38 cellular contexts compared by ENCODE assay signal in the genomic region with DNA sequence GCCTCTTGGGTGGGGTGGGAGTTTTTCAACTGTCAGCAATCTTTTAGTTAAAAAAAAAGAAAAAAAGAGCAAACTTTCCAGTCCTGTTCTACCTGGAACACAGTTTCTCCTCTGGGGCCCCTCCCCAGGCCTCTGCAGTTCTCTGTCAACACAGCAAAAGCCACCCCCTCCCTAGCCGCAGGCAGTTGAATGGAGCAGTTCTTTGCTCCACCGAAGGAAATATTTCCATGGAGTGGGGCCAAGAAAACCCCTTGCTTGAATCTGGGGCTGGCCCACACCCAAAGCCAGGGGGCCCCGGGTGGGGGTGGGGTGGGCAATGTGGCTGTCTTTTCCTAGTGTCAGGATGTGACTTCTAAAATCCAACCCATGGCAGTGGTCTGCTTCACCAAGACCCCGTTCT. TPM values are rescaled to one million over a fixed set of nuclear protein-coding genes. Genes with fewer than 3 reads are reported as not detected.
"Had no signal": no experiment of that assay in that cellular context is flagged by ENCODE, and none has a peak within 500 bp of the region (broad histone marks: within the 10 kb centered on the region; RNA-seq: fewer than 3 reads in every experiment).

No MANE protein-coding gene starts in this region.

- ATAC-seq: activated naive CD4-positive, alpha-beta T cell treated with anti-CD3 and anti-CD28 coated beads, Interleukin-2, amount 50 U/mL, for 72 hours; activated T-cell treated with anti-CD3 and anti-CD28 coated beads, Interleukin-2, amount 50 U/mL, for 4 hours; PC-3 had no signal

- H3K27me3 ChIP-seq: adrenal gland, Peyer's patch had no signal

- H3K36me3 ChIP-seq: adrenal gland, Peyer's patch had no signal

- DNase-seq: activated B cell treated with CpG ODN at 0.5 μM for 24 hours; activated CD4-positive, alpha-beta memory T cell treated with anti-CD3 and anti-CD28 coated beads for 36 hours; activated CD4-positive, alpha-beta T cell treated with anti-CD3 and anti-CD28 coated beads for 4 hours; activated CD4-positive, alpha-beta T cell treated with anti-CD3 and anti-CD28 coated beads, Interleukin-2, amount 50 U/mL, for 1 hour; activated CD4-positive, CD25-positive, alpha-beta regulatory T cell treated with anti-CD3 and anti-CD28 coated beads, Interleukin-2, amount 50 U/mL, for 72 hours; activated CD8-positive, alpha-beta memory T cell treated with anti-CD3 and anti-CD28 coated beads, Interleukin-2, amount 50 U/mL, for 4 hours; activated gamma-delta T cell treated with Interleukin-2 at 50 U/mL for 16 hours; activated naive CD4-positive, alpha-beta T cell treated with anti-CD3 and anti-CD28 coated beads for 36 hours; activated T-cell treated with anti-CD3 and anti-CD28 coated beads for 4 hours; activated T-cell treated with anti-CD3 and anti-CD28 coated beads, Interleukin-2, amount 50 U/mL, for 4 hours; adrenal gland; anterior cingulate cortex; caudate nucleus; MM.1S; MV-4-11; NCI-H1092; NCI-H1436 treated with DMSO at 0.1 percent for 48 hours; NCI-H1694 treated with DMSO at 0.1 percent for 48 hours; NCI-H2029; NCI-H345; NCI-H524 treated with DMSO at 0.1 percent for 48 hours; NCI-H748 treated with DMSO at 0.1 percent for 48 hours; NK-92 treated with Interleukin-12 subunit alpha and Interleukin-12 subunit beta, amount 100 ng/mL, for 24 hours; PC-3; Peyer's patch; RPMI8226; SHP77; SW 1271; T-helper 1 cell; T-helper 2 cell; T-helper 9 cell had no signal

- H3K4me3 ChIP-seq: adrenal gland, Peyer's patch had no signal

- H3K27ac ChIP-seq: adrenal gland, KMS-11, Peyer's patch, VCaP had no signal

- H3K4me2 ChIP-seq: KMS-11 had no signal

- H3K9ac ChIP-seq: KMS-11 had no signal

- H3K27ac Mint-ChIP-seq: activated B cell treated with CpG ODN at 0.5 μM for 24 hours; activated CD4-positive, alpha-beta memory T cell treated with anti-CD3 and anti-CD28 coated beads for 36 hours; activated naive CD4-positive, alpha-beta T cell treated with anti-CD3 and anti-CD28 coated beads for 36 hours; activated naive CD4-positive, alpha-beta T cell treated with anti-CD3 and anti-CD28 coated beads, Interleukin-2, amount 50 U/mL, for 72 hours; activated T-helper 1 cell treated with anti-CD3 and anti-CD28 coated beads, Interleukin-12 subunit alpha, Interleukin-12 subunit beta, Interleukin-2, Interleukin-4 antibody, amounts not matched to agents 30 ng/mL and 10 ng/mL and 1 ng/mL, durations not matched to agents 14 hours and 24 hours and 36 hours had no signal

- H3K36me3 Mint-ChIP-seq: activated CD4-positive, alpha-beta memory T cell treated with anti-CD3 and anti-CD28 coated beads for 36 hours; activated naive CD4-positive, alpha-beta T cell treated with anti-CD3 and anti-CD28 coated beads, Interleukin-2, amount 50 U/mL, for 72 hours had no signal

- FAIRE-seq: bronchial epithelial cell had no signal

- H3K4me1 Mint-ChIP-seq: activated B cell treated with CpG ODN at 0.5 μM for 24 hours had no signal

- H3K9me3 Mint-ChIP-seq: activated CD4-positive, alpha-beta memory T cell treated with anti-CD3 and anti-CD28 coated beads for 36 hours; activated naive CD4-positive, alpha-beta T cell treated with anti-CD3 and anti-CD28 coated beads for 36 hours; activated T-cell treated with anti-CD3 and anti-CD28 coated beads, Interleukin-2, amount 50 U/mL, for 4 hours; activated T-helper 1 cell treated with anti-CD3 and anti-CD28 coated beads, Interleukin-12 subunit alpha, Interleukin-12 subunit beta, Interleukin-2, Interleukin-4 antibody, amounts not matched to agents 30 ng/mL and 10 ng/mL and 1 ng/mL, durations not matched to agents 14 hours and 24 hours and 36 hours had no signal

- H3K4me1 ChIP-seq: adrenal gland, Peyer's patch had no signal

- H3K9me3 ChIP-seq: adrenal gland, Peyer's patch had no signal

- H3K4me3 Mint-ChIP-seq: activated B cell treated with CpG ODN at 0.5 μM for 24 hours; activated CD4-positive, alpha-beta memory T cell treated with anti-CD3 and anti-CD28 coated beads for 36 hours; activated naive CD4-positive, alpha-beta T cell treated with anti-CD3 and anti-CD28 coated beads for 36 hours; activated T-cell treated with anti-CD3 and anti-CD28 coated beads, Interleukin-2, amount 50 U/mL, for 4 hours; activated T-helper 1 cell treated with anti-CD3 and anti-CD28 coated beads, Interleukin-12 subunit alpha, Interleukin-12 subunit beta, Interleukin-2, Interleukin-4 antibody, amounts not matched to agents 30 ng/mL and 10 ng/mL and 1 ng/mL, durations not matched to agents 14 hours and 24 hours and 36 hours; brain had no signal

RNA-seq across cellular contexts. Expression of a gene that starts 5.0 kb away (rescaled TPM):
- total RNA-seq: activated B cell treated with CpG ODN at 0.5 μM for 24 hours; activated CD4-positive, alpha-beta memory T cell treated with anti-CD3 and anti-CD28 coated beads for 36 hours; activated naive CD4-positive, alpha-beta T cell treated with anti-CD3 and anti-CD28 coated beads for 36 hours; activated naive CD4-positive, alpha-beta T cell treated with anti-CD3 and anti-CD28 coated beads, Interleukin-2, amount 50 U/mL, for 72 hours; activated T-helper 1 cell treated with anti-CD3 and anti-CD28 coated beads, Interleukin-12 subunit alpha, Interleukin-12 subunit beta, Interleukin-2, Interleukin-4 antibody, amounts not matched to agents 30 ng/mL and 10 ng/mL and 1 ng/mL, durations not matched to agents 14 hours and 24 hours and 36 hours; PC-3; SK-MEL-5 had no signal
